Comparison of ENCODE assay signal across 8 cellular contexts in genomic region chr15:39756806-39757522, GRCh38. TPM values are rescaled to one million over a fixed set of nuclear protein-coding genes. Genes with fewer than 3 reads are reported as not detected.
DNase-seq lines count a peak whose midpoint lies in the region; ATAC-seq and TF ChIP-seq lines count a peak whose summit lies in the region.

No MANE protein-coding gene starts in this region.

- H3K27ac ChIP-seq in CD4-positive, CD25-positive, alpha-beta regulatory T cell (ENCODE audit: insufficient read depth, low read length, poor library complexity, severe bottlenecking) = no peak overlapping the region
- H3K27ac ChIP-seq in lower lobe of right lung (no peak overlapping the region), aorta (ENCODE audit: low read depth in 1 of 2, low read length in 2 of 2) (no peak overlapping the region)

- 49 to 50% methylated on average over 2 of the region's 2 CpGs for WGBS in aorta, 2 donors

- intact Hi-C loops in lower lobe of right lung (cut with DNase I) (no loop called here), aorta (cut with DNase I) (loop anchor here (2.0 to 10.0 kb wide), 3 partner anchors 70 to 942 kb away; no protein-coding TSS in a partner anchor)

- H3K4me1 Mint-ChIP-seq in CD4-positive, CD25-positive, alpha-beta regulatory T cell = no peaks in the 10 kb centered on the region
- H3K4me1 Mint-ChIP-seq in brain = peaks cover 4% of the 10 kb centered on the region

- no peaks in the 10 kb centered on the region for H3K9me3 Mint-ChIP-seq in CD4-positive, CD25-positive, alpha-beta regulatory T cell
- peaks cover 2 to 9% (median 4%) of the 10 kb centered on the region in 5 experiments for H3K9me3 Mint-ChIP-seq in brain

- no peak overlapping the region for H3K4me3 Mint-ChIP-seq in CD4-positive, CD25-positive, alpha-beta regulatory T cell
- no peak overlapping the region for H3K4me3 Mint-ChIP-seq in brain

- H3K9me3 ChIP-seq in CD4-positive, CD25-positive, alpha-beta regulatory T cell (ENCODE audit: control insufficient read depth in 2 of 2, low read length in 2 of 2) = no peaks in the 10 kb centered on the region
- H3K9me3 ChIP-seq in lower lobe of right lung = no peaks in the 10 kb centered on the region
- no peaks in the 10 kb centered on the region for H3K9me3 ChIP-seq in aorta (ENCODE audit: control insufficient read depth, low read length)

- no peaks in the 10 kb centered on the region for H3K36me3 ChIP-seq in CD4-positive, CD25-positive, alpha-beta regulatory T cell (ENCODE audit: control insufficient read depth, insufficient read depth, low read length)
- no peaks in the 10 kb centered on the region for H3K36me3 ChIP-seq in lower lobe of right lung
- no peaks in the 10 kb centered on the region for H3K36me3 ChIP-seq in aorta (ENCODE audit: control insufficient read depth in 1 of 2, insufficient read depth in 2 of 2, low read length in 1 of 2)

- TF ChIP-seq CTCF in brain (conservative IDR thresholded peaks at IDR 0.05) (peak; percentile 93 to 95), lower lobe of right lung (IDR thresholded peaks at IDR 0.05) (peak; percentile 85)

- H3K36me3 Mint-ChIP-seq in CD4-positive, CD25-positive, alpha-beta regulatory T cell = no peaks in the 10 kb centered on the region
- H3K36me3 Mint-ChIP-seq in brain = peaks cover 6% of the 10 kb centered on the region

- H3K27me3 Mint-ChIP-seq in CD4-positive, CD25-positive, alpha-beta regulatory T cell = peaks cover 44% of the 10 kb centered on the region
- H3K27me3 Mint-ChIP-seq in brain = peaks cover 11% of the 10 kb centered on the region

- peaks cover 18% of the 10 kb centered on the region for H3K27me3 ChIP-seq in CD4-positive, CD25-positive, alpha-beta regulatory T cell (ENCODE audit: control insufficient read depth, insufficient read depth, low read length)
- H3K27me3 ChIP-seq in lower lobe of right lung (ENCODE audit: low read depth) = no peaks in the 10 kb centered on the region
- no peaks in the 10 kb centered on the region for H3K27me3 ChIP-seq in aorta (ENCODE audit: control insufficient read depth in 1 of 2, insufficient read depth in 2 of 2, low read length in 1 of 2)

- H3K4me3 ChIP-seq in CD4-positive, CD25-positive, alpha-beta regulatory T cell (ENCODE audit: low read depth, low read length) = no peak overlapping the region
- H3K4me3 ChIP-seq in lower lobe of right lung (no peak overlapping the region), aorta (ENCODE audit: low read length in 2 of 2) (no peak overlapping the region)

- H3K4me1 ChIP-seq in CD4-positive, CD25-positive, alpha-beta regulatory T cell (ENCODE audit: control insufficient read depth, insufficient read depth, low read length, poor library complexity, severe bottlenecking) = no peaks in the 10 kb centered on the region
- H3K4me1 ChIP-seq in lower lobe of right lung (no peaks in the 10 kb centered on the region), aorta (ENCODE audit: control insufficient read depth in 1 of 2, insufficient read depth in 2 of 2, low read length in 2 of 2) (no peaks in the 10 kb centered on the region)

- peak; percentile 16 to 62 (median 56) for DNase-seq in CD4-positive, CD25-positive, alpha-beta regulatory T cell
- peak; percentile 51 for DNase-seq in H4 (ENCODE audit: low spot score)
- peak; percentile 56 for DNase-seq in NCI-H748 (lab: John Stamatoyannopoulos, UW; ENCODE audit: unreplicated experiment)
- no peak for DNase-seq in lower lobe of right lung
- DNase-seq in activated CD4-positive, alpha-beta T cell treated with anti-CD3 and anti-CD28 coated beads, Interleukin-2, amount 50 U/mL, for 48 hours = no peak
- DNase-seq in aorta = no peak

- H3K27ac Mint-ChIP-seq in CD4-positive, CD25-positive, alpha-beta regulatory T cell = no peak overlapping the region
- H3K27ac Mint-ChIP-seq in brain = peak overlapping the region in 1 of 5 experiments; percentile 65

- no peak for ATAC-seq in CD4-positive, CD25-positive, alpha-beta regulatory T cell (ENCODE audit: low read depth in 2 of 2)
- ATAC-seq in lower lobe of right lung (no peak), HG03280 (IDR thresholded peaks at IDR 0.05; ENCODE audit: unreplicated experiment) (no peak), aorta (ENCODE audit: low FRiP score) (no peak)

RNA-seq across cellular contexts. Expression of gene FSIP1, which starts 25.7 kb away (rescaled TPM):
- total RNA-seq in CD4-positive, CD25-positive, alpha-beta regulatory T cell = 0.25 TPM
- 1 to 10 TPM in 1 of 4 donors, under 1 TPM in 3; 0.08 to 1.1 (median 0.14) TPM for polyA plus RNA-seq in CD4-positive, CD25-positive, alpha-beta regulatory T cell
- 1.0 and 1.3 TPM in 2 replicates for total RNA-seq in H4 (2014; rRNA removed; shearing (Covaris generic))
- 0.29 TPM for polyA plus RNA-seq in brain (ENCODE audit: insufficient read depth, low read depth, low replicate concordance)
- 2.0 TPM for total RNA-seq in lower lobe of right lung
- total RNA-seq in aorta = 1 to 10 TPM; 1.2 TPM
- polyA plus RNA-seq in aorta = 1 to 10 TPM in 1 of 2 donors, not detected in 1; 1.2 TPM

Comparison
In these comparisons a context has a peak if more than half of its experiments do, and no peak if none do; other contexts are left out.
1. DNase-seq: peak in CD4-positive, CD25-positive, alpha-beta regulatory T cell (3 of 3), H4 (single experiment) and NCI-H748 (single experiment); none in lower lobe of right lung (single experiment), activated CD4-positive, alpha-beta T cell treated with anti-CD3 and anti-CD28 coated beads, Interleukin-2, amount 50 U/mL, for 48 hours (0 of 2) and aorta (0 of 2).